Comparison of ENCODE assay signal across 13 cellular contexts in the genomic region with DNA sequence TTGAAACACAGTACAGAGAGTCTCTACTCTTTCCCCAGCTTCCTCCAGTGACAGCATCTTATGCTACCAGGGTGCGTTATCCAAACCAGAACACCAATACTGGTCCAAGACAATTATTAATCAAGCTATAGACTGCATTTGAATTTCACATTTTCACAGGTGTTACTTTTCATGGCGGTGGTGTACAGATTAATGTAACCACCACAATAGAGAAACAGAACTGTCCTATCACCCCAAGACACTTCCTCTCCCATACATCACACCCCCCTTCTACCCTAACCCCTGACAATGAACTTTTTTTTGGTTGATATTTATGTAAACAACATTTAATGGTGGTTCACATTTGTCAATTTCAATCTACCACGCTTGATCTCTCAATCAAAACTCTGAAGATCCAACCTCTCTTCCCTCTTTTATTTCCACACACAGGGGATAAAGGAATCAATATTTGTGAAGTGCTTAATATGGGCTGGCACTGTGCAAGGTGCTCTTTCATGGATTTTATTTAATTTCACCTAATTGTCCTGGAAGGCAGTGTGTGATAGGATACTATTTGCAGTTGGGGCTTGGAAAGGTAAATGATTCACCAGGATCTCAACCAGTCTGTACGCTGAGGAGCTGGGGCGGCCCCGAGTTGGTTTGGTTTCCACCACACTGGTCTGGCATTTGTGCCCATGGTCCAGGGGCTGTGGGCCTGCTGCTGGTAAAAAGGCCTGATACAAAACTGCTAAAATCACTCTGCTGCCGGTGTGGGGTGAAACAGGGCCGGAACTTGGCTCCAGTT. TPM values are rescaled to one million over a fixed set of nuclear protein-coding genes. Genes with fewer than 3 reads are reported as not detected.
DNase-seq lines count a peak whose midpoint lies in the region; ATAC-seq and TF ChIP-seq lines count a peak whose summit lies in the region.
"Had no signal": no experiment of that assay in that cellular context is flagged by ENCODE, and none has a peak within 500 bp of the region (broad histone marks: within the 10 kb centered on the region; RNA-seq: fewer than 3 reads in every experiment).

No MANE protein-coding gene starts in this region.

- H3K36me3 ChIP-seq in sigmoid colon: no peaks in the 10 kb centered on the region
- H3K36me3 ChIP-seq: Peyer's patch, thoracic aorta had no signal

- no peak for TF ChIP-seq CTCF in sigmoid colon (IDR thresholded peaks at IDR 0.05)

- no peaks in the 10 kb centered on the region for H3K9me3 ChIP-seq in sigmoid colon
- H3K9me3 ChIP-seq: Peyer's patch, thoracic aorta had no signal

- TF ChIP-seq EP300 in sigmoid colon (IDR thresholded peaks at IDR 0.05): no peak

- TF ChIP-seq POLR2A in sigmoid colon (IDR thresholded peaks at IDR 0.05): no peak

- DNase-seq in NCI-H146 treated with DMSO at 0.1 percent for 48 hours (lab: John Stamatoyannopoulos, UW; ENCODE audit: unreplicated experiment) (peak; percentile 24), sigmoid colon (peak; percentile 51), SHP77 (lab: John Stamatoyannopoulos, UW) (no peak), AML-193 (lab: John Stamatoyannopoulos, UW) (no peak)
- DNase-seq: activated CD4-positive, alpha-beta T cell treated with anti-CD3 and anti-CD28 coated beads, Interleukin-2, amount 50 U/mL, for 1 hour; Kasumi-1; left ventricle myocardium superior; NCI-H2171 treated with DMSO at 0.1 percent for 48 hours; Peyer's patch had no signal

- H3K4me3 ChIP-seq in sigmoid colon: no peak overlapping the region
- H3K4me3 ChIP-seq: Peyer's patch, thoracic aorta had no signal

- no peaks in the 10 kb centered on the region for H3K4me1 ChIP-seq in sigmoid colon
- H3K4me1 ChIP-seq: Peyer's patch had no signal

- 39 to 80% methylated on average over 8 of the region's 8 CpGs for WGBS in sigmoid colon, 2 donors

- no peaks in the 10 kb centered on the region for H3K27me3 ChIP-seq in sigmoid colon
- H3K27me3 ChIP-seq: Peyer's patch had no signal

- intact Hi-C loops in sigmoid colon (cut with DNase I): no loop called here

- H3K27ac ChIP-seq in sigmoid colon: no peak overlapping the region
- H3K27ac ChIP-seq: Peyer's patch, thoracic aorta had no signal

- ATAC-seq in GM19023 (IDR thresholded peaks at IDR 0.05; ENCODE audit: unreplicated experiment) (peak; percentile 63), HG02798 (IDR thresholded peaks at IDR 0.05; ENCODE audit: poor library complexity, unreplicated experiment) (peak; percentile 74), HG03439 (IDR thresholded peaks at IDR 0.05; ENCODE audit: unreplicated experiment) (no peak)
- ATAC-seq: left ventricle myocardium superior had no signal

RNA-seq across cellular contexts. Expression of a gene that starts 54.6 kb away (rescaled TPM):
- 10 to 100 TPM; 44.9 to 77.0 (median 51.1) TPM for total RNA-seq in sigmoid colon
- polyA plus RNA-seq in sigmoid colon: 10 to 100 TPM in 1 of 3 donors, 1 to 10 TPM in 2; 6.0 to 13.2 (median 7.9) TPM

Comparison
In these comparisons a context has a peak if more than half of its experiments do, and no peak if none do; other contexts are left out.
1. DNase-seq: peak in NCI-H146 treated with DMSO at 0.1 percent for 48 hours (single experiment) and sigmoid colon (single experiment); none in SHP77 (0 of 2) and AML-193 (0 of 2).